19 cellular contexts compared by ENCODE assay signal in the genomic region with DNA sequence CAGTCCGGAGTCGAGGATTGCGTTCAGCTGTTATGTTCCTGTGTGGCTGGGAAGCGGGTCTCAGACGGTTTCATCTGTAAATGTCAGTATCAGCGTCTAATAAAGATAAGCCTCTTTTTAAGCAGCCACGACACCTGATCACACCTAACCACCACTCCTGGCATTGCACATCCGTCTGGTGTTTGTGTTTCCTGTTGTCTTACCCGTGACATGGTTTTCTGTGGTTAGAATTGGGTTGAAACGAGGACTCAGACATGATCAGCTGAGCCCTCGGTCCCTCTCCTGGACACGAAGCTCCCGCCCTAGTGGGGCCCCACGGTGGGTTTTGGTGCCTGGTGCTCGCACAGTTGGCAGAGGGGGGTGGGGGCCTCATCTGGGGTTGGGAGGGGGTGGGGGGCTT. TPM values are rescaled to one million over a fixed set of nuclear protein-coding genes. Genes with fewer than 3 reads are reported as not detected.
DNase-seq lines count a peak whose midpoint lies in the region; ATAC-seq, FAIRE-seq and TF ChIP-seq lines count a peak whose summit lies in the region.
"Had no signal": no experiment of that assay in that cellular context is flagged by ENCODE, and none has a peak within 500 bp of the region (broad histone marks: within the 10 kb centered on the region; RNA-seq: fewer than 3 reads in every experiment).

No MANE protein-coding gene starts in this region.

- H2AFZ ChIP-seq in Loucy (ENCODE audit: low read length) = no peak overlapping the region

- H3K4me3 ChIP-seq in Loucy (ENCODE audit: low read length, poor library complexity, severe bottlenecking) = peak overlapping the region; percentile 49
- H3K4me3 ChIP-seq: cardiac muscle cell, transverse colon had no signal

- peak; percentile 49 for DNase-seq in activated T-cell treated with anti-CD3 and anti-CD28 coated beads, Interleukin-2, amount 50 U/mL, for 1 hour
- no peak for DNase-seq in activated T-cell treated with anti-CD3 and anti-CD28 coated beads for 4 hours
- peak; percentile 27 for DNase-seq in activated CD8-positive, alpha-beta memory T cell treated with anti-CD3 and anti-CD28 coated beads, Interleukin-2, amount 50 U/mL, for 4 hours
- no peak for DNase-seq in natural killer cell
- no peak for DNase-seq in H54 (ENCODE audit: insufficient read length, low spot score)
- no peak for DNase-seq in NCI-H510A treated with DMSO at 0.1 percent for 48 hours (lab: John Stamatoyannopoulos, UW)
- DNase-seq in NCI-H82 (lab: John Stamatoyannopoulos, UW) = no peak
- DNase-seq: foreskin keratinocyte, GF-D8, KG1, NCI-H1436, NCI-H226, retina, transverse colon had no signal

- no peak for FAIRE-seq in H54 (lab: Jason Lieb, UNC)
- FAIRE-seq: D721Med had no signal

- H3K4me1 ChIP-seq in Loucy (ENCODE audit: insufficient read depth, low read length, poor library complexity, severe bottlenecking) = peaks cover 6% of the 10 kb centered on the region
- H3K4me1 ChIP-seq: foreskin keratinocyte, transverse colon had no signal

- no peaks in the 10 kb centered on the region for H3K79me2 ChIP-seq in Loucy (ENCODE audit: insufficient read depth, low read length)

- no peaks in the 10 kb centered on the region for H3K36me3 ChIP-seq in Loucy (ENCODE audit: insufficient read depth, low read length)
- H3K36me3 ChIP-seq: cardiac muscle cell, transverse colon had no signal

- ATAC-seq in natural killer cell = peak; percentile 82 to 96 (median 89)
- ATAC-seq: foreskin keratinocyte, HCT116 had no signal

- intact Hi-C loops in natural killer cell (cut with micrococcal nuclease) = no loop called here

- no peaks in the 10 kb centered on the region for H3K9me3 ChIP-seq in Loucy (ENCODE audit: insufficient read depth, low read depth, low read length)
- H3K9me3 ChIP-seq: transverse colon had no signal

- no peaks in the 10 kb centered on the region for H3K27me3 Mint-ChIP-seq in natural killer cell (ENCODE audit: low read depth in 2 of 2)

- peak overlapping the region; percentile 65 for H3K4me2 ChIP-seq in Loucy (ENCODE audit: low read depth, low read length, poor library complexity, severe bottlenecking)

- no peaks in the 10 kb centered on the region for H3K27me3 ChIP-seq in Loucy (ENCODE audit: insufficient read depth, low read length, poor library complexity, severe bottlenecking)
- H3K27me3 ChIP-seq: cardiac muscle cell, foreskin keratinocyte, transverse colon had no signal

- H3K36me3 Mint-ChIP-seq in natural killer cell = no peaks in the 10 kb centered on the region

- no peaks in the 10 kb centered on the region for H3F3A ChIP-seq in Loucy (ENCODE audit: low read depth)

- H3K27ac Mint-ChIP-seq in natural killer cell = peak overlapping the region; percentile 54 to 71
- H3K27ac Mint-ChIP-seq: nephron had no signal

- H3K9me2 ChIP-seq in Loucy (replicated peaks; ENCODE audit: low read depth, low read length) = no peaks in the 10 kb centered on the region

- no peaks in the 10 kb centered on the region for H4K20me1 ChIP-seq in Loucy (ENCODE audit: insufficient read depth, low read length, poor library complexity, severe bottlenecking)

- no peak for TF ChIP-seq POLR2A in H54 (IDR thresholded peaks at IDR 0.05; ENCODE audit: low read depth, low read length)

- no peaks in the 10 kb centered on the region for H3K9me3 Mint-ChIP-seq in natural killer cell
- H3K9me3 Mint-ChIP-seq: nephron had no signal

- H3K9ac ChIP-seq in Loucy (ENCODE audit: low read depth, low read length, poor library complexity, severe bottlenecking) = peak overlapping the region; percentile 52

- H3K4me3 Mint-ChIP-seq in natural killer cell = peak overlapping the region; percentile 58
- H3K4me3 Mint-ChIP-seq: nephron had no signal

- TF ChIP-seq CTCF in Loucy (conservative IDR thresholded peaks at IDR 0.05; ENCODE audit: low read length) (no peak), natural killer cell (IDR thresholded peaks at IDR 0.05) (no peak)

- H3K4me1 Mint-ChIP-seq in natural killer cell = peaks cover 6 to 8% of the 10 kb centered on the region in 2 donors
- H3K4me1 Mint-ChIP-seq: nephron had no signal

RNA-seq across cellular contexts. Expression of a gene that starts 18.3 kb away (rescaled TPM):
- total RNA-seq in natural killer cell = 1 to 10 TPM; 1.1 to 1.8 (median 1.2) TPM

RNA-seq across cellular contexts. Expression of a gene that starts 19.6 kb away (rescaled TPM):
- not detected for total RNA-seq in natural killer cell
- total RNA-seq: foreskin keratinocyte had no signal

RNA-seq across cellular contexts. Expression of a gene that starts 33.4 kb away (rescaled TPM):
- 1,000 to 10,000 TPM; 1,286 to 1,549 (median 1,294) TPM for total RNA-seq in natural killer cell

Comparison
In these comparisons a context has a peak if more than half of its experiments do, and no peak if none do; other contexts are left out.
1. DNase-seq: peak in activated T-cell treated with anti-CD3 and anti-CD28 coated beads, Interleukin-2, amount 50 U/mL, for 1 hour (single experiment) and activated CD8-positive, alpha-beta memory T cell treated with anti-CD3 and anti-CD28 coated beads, Interleukin-2, amount 50 U/mL, for 4 hours (single experiment); none in activated T-cell treated with anti-CD3 and anti-CD28 coated beads for 4 hours (single experiment), natural killer cell (single experiment), H54 (single experiment), NCI-H510A treated with DMSO at 0.1 percent for 48 hours (single experiment) and NCI-H82 (single experiment).